In the genomic region with DNA sequence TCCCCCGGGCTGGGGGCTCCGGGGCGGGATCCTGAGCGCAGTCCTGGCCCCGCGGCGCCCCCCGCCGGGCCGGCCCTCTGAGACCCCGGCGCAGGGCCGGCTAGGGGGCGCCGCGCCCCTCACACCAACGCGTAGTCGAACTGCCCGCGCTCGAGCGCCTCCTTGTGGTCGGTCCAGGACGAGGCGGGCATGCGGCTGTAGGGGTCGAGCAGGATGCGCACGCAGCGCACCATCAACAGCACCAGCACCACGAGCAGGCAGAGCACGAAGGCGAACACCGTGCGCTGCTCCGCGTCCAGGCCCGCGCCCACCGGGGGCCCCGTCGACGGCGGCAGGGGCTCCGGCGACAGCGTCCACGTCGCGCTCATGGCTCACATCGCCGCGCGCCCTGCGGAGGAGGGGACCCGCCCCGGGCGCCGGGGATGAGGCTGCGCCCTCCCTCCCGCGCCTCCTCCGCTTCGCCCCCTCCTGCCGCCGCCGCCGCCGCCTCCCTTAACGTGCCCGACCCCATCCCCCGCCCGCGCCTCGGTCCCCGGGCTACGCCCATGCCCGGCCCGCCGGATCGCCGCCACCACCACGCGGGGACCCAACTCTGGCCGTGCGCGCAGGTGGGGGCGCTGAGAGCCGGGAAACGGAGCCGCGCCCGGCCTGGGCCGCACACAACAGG, we compare ENCODE assay signal across 8 cellular contexts. TPM values are rescaled to one million over a fixed set of nuclear protein-coding genes. Genes with fewer than 3 reads are reported as not detected.
DNase-seq lines count a peak whose midpoint lies in the region; ATAC-seq and TF ChIP-seq lines count a peak whose summit lies in the region.

No MANE protein-coding gene starts in this region.

- H3K4me1 ChIP-seq in DND-41 (ENCODE audit: insufficient read depth, low read length) (peaks cover 36% of the 10 kb centered on the region), Karpas-422 (ENCODE audit: low read length) (peaks cover 35% of the 10 kb centered on the region), upper lobe of right lung (peaks cover 28% of the 10 kb centered on the region)

- H2AFZ ChIP-seq in DND-41 (ENCODE audit: low read depth, low read length) (peak overlapping the region; percentile 86), Karpas-422 (ENCODE audit: low read length) (no peak overlapping the region)

- H4K20me1 ChIP-seq in DND-41 (ENCODE audit: insufficient read depth, low read length) (peaks cover 52% of the 10 kb centered on the region), Karpas-422 (ENCODE audit: insufficient read depth, low read depth, low read length) (peaks cover 40% of the 10 kb centered on the region)

- no peaks in the 10 kb centered on the region for H3K9me2 ChIP-seq in Karpas-422 (replicated peaks; ENCODE audit: insufficient read depth, low read length)

- DNase-seq in DND-41 = peak; percentile 90
- DNase-seq in Karpas-422 = peak; percentile 94
- peak; percentile 39 for DNase-seq in SHP77 treated with DMSO at 0.1 percent for 48 hours (lab: John Stamatoyannopoulos, UW)
- peak; percentile 91 for DNase-seq in activated effector memory CD4-positive, alpha-beta T cell treated with anti-CD3 and anti-CD28 coated beads, Interleukin-2, amount 50 U/mL, for 16 hours
- DNase-seq in glomerular visceral epithelial cell (ENCODE audit: extremely low spot score) = peak; percentile 80
- peak in 9 of 10 donors; percentile 45 to 93 (median 62) for DNase-seq in posterior cingulate gyrus
- peak; percentile 85 for DNase-seq in upper lobe of right lung

- intact Hi-C loops in posterior cingulate gyrus (cut with DNase I) = no loop called here
- intact Hi-C loops in upper lobe of right lung (cut with DNase I) = no loop called here

- H3K9me3 ChIP-seq in DND-41 (ENCODE audit: insufficient read depth, low read length, severe bottlenecking) (no peaks in the 10 kb centered on the region), Karpas-422 (ENCODE audit: low read length) (no peaks in the 10 kb centered on the region), upper lobe of right lung (no peaks in the 10 kb centered on the region)

- H3K4me2 ChIP-seq in DND-41 (ENCODE audit: insufficient read depth, low read length) (peak overlapping the region; percentile 99), Karpas-422 (ENCODE audit: low read depth, low read length, poor library complexity, severe bottlenecking) (no peak overlapping the region)

- H3K4me3 ChIP-seq in DND-41 (ENCODE audit: low read depth in 1 of 2, low read length in 2 of 2) (peak overlapping the region; percentile 49 to 65; a peak in 3 of 4 replicates), Karpas-422 (ENCODE audit: low read length) (no peak overlapping the region), upper lobe of right lung (peak overlapping the region; percentile 40)

- H3K36me3 ChIP-seq in DND-41 (ENCODE audit: insufficient read depth, low read length) (peaks cover 37% of the 10 kb centered on the region), Karpas-422 (ENCODE audit: insufficient read depth, low read length) (0 out of 2 replicates have a peak, but pooled peaks cover 4% of the 10 kb centered on the region), upper lobe of right lung (peaks cover 14% of the 10 kb centered on the region)

- TF ChIP-seq CTCF in DND-41 (IDR thresholded peaks at IDR 0.05; ENCODE audit: borderline replicate concordance, extremely low read depth, low read length, poor library complexity, severe bottlenecking) (peak; percentile 97), upper lobe of right lung (IDR thresholded peaks at IDR 0.05) (peak; percentile 80)

- peaks cover 9% of the 10 kb centered on the region for H3K79me2 ChIP-seq in DND-41 (ENCODE audit: insufficient read depth, low read length)
- no peaks in the 10 kb centered on the region for H3K79me2 ChIP-seq in Karpas-422 (ENCODE audit: low read length)

- ATAC-seq in DND-41 (ENCODE audit: insufficient read depth, low read depth) = peak; percentile 66
- ATAC-seq in upper lobe of right lung = no peak
- ATAC-seq in HG03457 (IDR thresholded peaks at IDR 0.05; ENCODE audit: unreplicated experiment) = no peak

- peak overlapping the region; percentile 66 for H3K9ac ChIP-seq in DND-41 (ENCODE audit: low read depth, low read length)
- H3K9ac ChIP-seq in Karpas-422 (ENCODE audit: low read length) = no peak overlapping the region

- no peaks in the 10 kb centered on the region for H3K27me3 ChIP-seq in DND-41 (ENCODE audit: insufficient read depth, low read length, poor library complexity)
- no peaks in the 10 kb centered on the region for H3K27me3 ChIP-seq in Karpas-422 (ENCODE audit: low read length)
- H3K27me3 ChIP-seq in upper lobe of right lung = no peaks in the 10 kb centered on the region

- H3K27ac ChIP-seq in DND-41 (ENCODE audit: low read length) (peak overlapping the region; percentile 68), Karpas-422 (ENCODE audit: low read length) (no peak overlapping the region), upper lobe of right lung (no peak overlapping the region)

RNA-seq across cellular contexts. Expression of gene CTXN1, which starts 0.6 kb away (rescaled TPM):
- total RNA-seq in Karpas-422 (2014; rRNA removed; shearing (Covaris generic); ENCODE audit: low replicate concordance) = 0.18 TPM in 1 of 2 replicates, not detected in the other
- total RNA-seq in upper lobe of right lung = 1.2 TPM

RNA-seq across cellular contexts. Expression of gene SNAPC2, which starts 5.2 kb away (rescaled TPM):
- 9.8 and 22.0 TPM in 2 replicates for total RNA-seq in Karpas-422 (2014; rRNA removed; shearing (Covaris generic); ENCODE audit: low replicate concordance)
- total RNA-seq in upper lobe of right lung = 28.9 TPM

RNA-seq across cellular contexts. Expression of gene TGFBR3L, which starts 10.7 kb away (rescaled TPM):
- total RNA-seq in Karpas-422 (2014; rRNA removed; shearing (Covaris generic); ENCODE audit: low replicate concordance) = not detected in 2 replicates
- total RNA-seq in upper lobe of right lung = 1.2 TPM

RNA-seq across cellular contexts. Expression of gene TIMM44, which starts 18.2 kb away (rescaled TPM):
- total RNA-seq in Karpas-422 (2014; rRNA removed; shearing (Covaris generic); ENCODE audit: low replicate concordance) = 43.7 and 53.1 TPM in 2 replicates
- total RNA-seq in upper lobe of right lung = 49.8 TPM

RNA-seq across cellular contexts. Expression of gene MAP2K7, which starts 21.6 kb away (rescaled TPM):
- total RNA-seq in Karpas-422 (2014; rRNA removed; shearing (Covaris generic); ENCODE audit: low replicate concordance) = 10.4 and 14.4 TPM in 2 replicates
- 36.4 TPM for total RNA-seq in upper lobe of right lung

Comparison
In these comparisons a context has a peak if more than half of its experiments do, and no peak if none do; other contexts are left out.
1. DNase-seq: peak in every context shown above with its lines; median percentile 94 in Karpas-422; 91 in activated effector memory CD4-positive, alpha-beta T cell treated with anti-CD3 and anti-CD28 coated beads, Interleukin-2, amount 50 U/mL, for 16 hours; 90 in DND-41; 85 in upper lobe of right lung; 80 in glomerular visceral epithelial cell; 62 in posterior cingulate gyrus; 39 in SHP77 treated with DMSO at 0.1 percent for 48 hours.